Comparison of ENCODE assay signal across 8 cellular contexts in genomic region chr19:57888494-57889231, GRCh38. TPM values are rescaled to one million over a fixed set of nuclear protein-coding genes. Genes with fewer than 3 reads are reported as not detected.
DNase-seq lines count a peak whose midpoint lies in the region; ATAC-seq and TF ChIP-seq lines count a peak whose summit lies in the region.

Gene ZNF814, minus strand, starts transcription at chr19:57889037. Its CDS starts 235 bp downstream, at chr19:57888802.

- peak; percentile 75 for ATAC-seq in GM21825 (IDR thresholded peaks at IDR 0.05; ENCODE audit: unreplicated experiment)
- ATAC-seq in GM18858 (IDR thresholded peaks at IDR 0.05; ENCODE audit: unreplicated experiment) = no peak

- CTCF ChIA-PET in CD8-positive, alpha-beta memory T cell (lab: Charles Lee) = interaction anchor here (0.8 kb wide), 1 partner anchor 27 kb away, joined by 3 read pairs; no protein-coding TSS in a partner anchor

- peak; percentile 65 to 91 (median 80) for DNase-seq in CD8-positive, alpha-beta memory T cell
- peak; percentile 96 for DNase-seq in NCI-H82 (lab: John Stamatoyannopoulos, UW)
- peak; percentile 76 for DNase-seq in activated T-cell treated with anti-CD3 and anti-CD28 coated beads for 48 hours (ENCODE audit: low read depth)
- DNase-seq in erythroblast (lab: John Stamatoyannopoulos, UW) = peak; percentile 89
- DNase-seq in mucosa of gallbladder (ENCODE audit: low spot score) = peak; percentile 93
- peak; percentile 45 to 77 for DNase-seq in stimulated activated CD8-positive, alpha-beta memory T cell treated with anti-CD3 and anti-CD28 coated beads, Interleukin-2, amount 100 ng/mL, for 48 hours (ENCODE audit: low read depth in 2 of 2)

- peaks cover 28 to 42% (median 32%) of the 10 kb centered on the region in 3 donors for H3K4me1 Mint-ChIP-seq in CD8-positive, alpha-beta memory T cell

- H3K36me3 ChIP-seq in CD8-positive, alpha-beta memory T cell (ENCODE audit: insufficient read depth, low read length) = no peaks in the 10 kb centered on the region

- POLR2A ChIA-PET in CD8-positive, alpha-beta memory T cell (lab: Charles Lee) = interaction anchor here (1.1 kb wide), 1 partner anchor 28 kb away, joined by 3 read pairs; no protein-coding TSS in a partner anchor

- H3K4me3 Mint-ChIP-seq in CD8-positive, alpha-beta memory T cell = peak within 1 kb of the TSS; percentile 80 to 96 (median 89)

- peak; percentile 68 for TF ChIP-seq POLR2A in erythroblast (IDR thresholded peaks at IDR 0.05; ENCODE audit: low read length)

- peak within 1 kb of the TSS; percentile 90 for H3K4me3 ChIP-seq in CD8-positive, alpha-beta memory T cell (ENCODE audit: low read length)

- peaks cover 0 to 2% of the 10 kb centered on the region in 2 donors for H3K27me3 Mint-ChIP-seq in CD8-positive, alpha-beta memory T cell

- peaks cover 7% of the 10 kb centered on the region for H3K4me1 ChIP-seq in CD8-positive, alpha-beta memory T cell (ENCODE audit: insufficient read depth, low read length)

- H3K36me3 Mint-ChIP-seq in CD8-positive, alpha-beta memory T cell = peaks cover 15 to 69% (median 40%) of the 10 kb centered on the region in 3 donors

- H3K27ac Mint-ChIP-seq in CD8-positive, alpha-beta memory T cell = peak within 1 kb of the TSS; percentile 19 to 96 (median 83)

- H3K27ac ChIP-seq in CD8-positive, alpha-beta memory T cell (ENCODE audit: low read depth, low read length) = peak within 1 kb of the TSS; percentile 70

- no peaks in the 10 kb centered on the region for H3K27me3 ChIP-seq in CD8-positive, alpha-beta memory T cell (ENCODE audit: insufficient read depth, low read length, poor library complexity, severe bottlenecking)

- H3K9me3 Mint-ChIP-seq in CD8-positive, alpha-beta memory T cell = peaks cover 0 to 71% (median 37%) of the 10 kb centered on the region in 5 donors

- peaks cover 10% of the 10 kb centered on the region for H3K9me3 ChIP-seq in CD8-positive, alpha-beta memory T cell (ENCODE audit: low read length)

RNA-seq across cellular contexts. Expression of gene ZNF814, which starts in this region (rescaled TPM):
- 10 to 100 TPM; 38.5 to 38.7 TPM for total RNA-seq in CD8-positive, alpha-beta memory T cell
- polyA plus RNA-seq in CD8-positive, alpha-beta memory T cell = 21.2 TPM
- 23.6 TPM for total RNA-seq in mucosa of gallbladder
